In genomic region chr6:108988765-108989164, GRCh38 we compare ENCODE assay signal across 21 cellular contexts.
DNase-seq lines count a peak whose midpoint lies in the region; ATAC-seq and TF ChIP-seq lines count a peak whose summit lies in the region.
"Had no signal": no experiment of that assay in that cellular context is flagged by ENCODE, and none has a peak within 500 bp of the region (broad histone marks: within the 10 kb centered on the region; RNA-seq: fewer than 3 reads in every experiment).

No MANE protein-coding gene starts in this region.

- ATAC-seq in heart right ventricle = peak in 6 of 8 donors; percentile 25 to 61 (median 42)
- peak; percentile 17 for ATAC-seq in left lung

- H3K27ac Mint-ChIP-seq in Caco-2 (ENCODE audit: unreplicated experiment) = peak overlapping the region; percentile 50
- H3K27ac Mint-ChIP-seq: HFFc6 had no signal

- intact Hi-C loops in Caco-2 (cut with micrococcal nuclease; ENCODE audit: unreplicated experiment) = loop anchor here (1.0 kb wide), 2 partner anchors 17 to 84 kb away; no protein-coding TSS in a partner anchor
- intact Hi-C loops in heart right ventricle (cut with DNase I) = no loop called here
- intact Hi-C loops in left lung (cut with DNase I) = no loop called here
- intact Hi-C loops in stomach (cut with DNase I; ENCODE audit: low total_unique reads) = no loop called here
- intact Hi-C loops in dorsolateral prefrontal cortex (cut with DNase I) = no loop called here

- DNase-seq in Caco-2 (no peak), heart right ventricle (no peak), left lung (no peak), stomach (no peak), SKM-1 (lab: John Stamatoyannopoulos, UW; ENCODE audit: unreplicated experiment) (no peak), DMS114 treated with DMSO at 0.1 percent for 48 hours (lab: John Stamatoyannopoulos, UW; ENCODE audit: unreplicated experiment) (no peak), dorsolateral prefrontal cortex (no peak)
- DNase-seq: CD4-positive, CD25-positive, alpha-beta regulatory T cell; DMS53; GM23248; HFFc6; KBM-7; MG63; NCI-H2029; NCI-H446 treated with DMSO at 0.1 percent for 48 hours; NCI-H526; NCI-H82; NK-92 treated with Interleukin-12 subunit alpha and Interleukin-12 subunit beta, amount 100 ng/mL, for 24 hours had no signal

- no peaks in the 10 kb centered on the region for H3K27me3 Mint-ChIP-seq in Caco-2 (ENCODE audit: insufficient read depth, unreplicated experiment)
- H3K27me3 Mint-ChIP-seq: CD4-positive, CD25-positive, alpha-beta regulatory T cell had no signal

- H3K27ac ChIP-seq in heart right ventricle = peak overlapping the region in 9 of 10 donors; percentile 46 to 69 (median 62)
- peak overlapping the region; percentile 13 to 20 for H3K27ac ChIP-seq in left lung
- H3K27ac ChIP-seq in stomach = peak overlapping the region; percentile 64 to 85 (median 76)
- no peak overlapping the region for H3K27ac ChIP-seq in dorsolateral prefrontal cortex
- H3K27ac ChIP-seq: BLaER1, GM23248, SJSA1 had no signal

- POLR2A ChIA-PET in Caco-2 (lab: Charles Lee) = no interaction called here

- no TSS peak for BruUV-seq in Caco-2 (replicated peaks; lab: Mats Ljungman, UMichigan)

- H3K4me1 Mint-ChIP-seq in Caco-2 (ENCODE audit: low read depth, unreplicated experiment) = peaks cover 33% of the 10 kb centered on the region

- no peak for TF ChIP-seq CTCF in Caco-2 (IDR thresholded peaks at IDR 0.05; ENCODE audit: insufficient read depth in 1 of 2, low read depth in 1 of 2, low read length in 1 of 2, severe bottlenecking in 1 of 2, unreplicated experiment in 1 of 2)
- TF ChIP-seq CTCF in heart right ventricle (IDR thresholded peaks at IDR 0.05) = no peak
- TF ChIP-seq CTCF in left lung (IDR thresholded peaks at IDR 0.05) = no peak
- TF ChIP-seq CTCF in stomach (IDR thresholded peaks at IDR 0.05) = no peak
- no peak for TF ChIP-seq CTCF in dorsolateral prefrontal cortex (IDR thresholded peaks at IDR 0.05 in 54 of 56, conservative IDR thresholded peaks at IDR 0.05 in 2 of 56; ENCODE audit: low read depth in 1 of 56, partially characterized antibody in 56 of 56)

- TF ChIP-seq EP300 in stomach (IDR thresholded peaks at IDR 0.05) = no peak

- H3K9me3 ChIP-seq in Caco-2 (no peaks in the 10 kb centered on the region), heart right ventricle (no peaks in the 10 kb centered on the region), left lung (no peaks in the 10 kb centered on the region), stomach (no peaks in the 10 kb centered on the region)
- H3K9me3 ChIP-seq: BLaER1, HAP-1, MG63, SJSA1 had no signal

- no peaks in the 10 kb centered on the region for H3K9me3 Mint-ChIP-seq in Caco-2 (ENCODE audit: unreplicated experiment)
- H3K9me3 Mint-ChIP-seq: CD4-positive, CD25-positive, alpha-beta regulatory T cell; HFFc6 had no signal

- peaks cover 32% of the 10 kb centered on the region for H3K36me3 Mint-ChIP-seq in Caco-2 (ENCODE audit: insufficient read depth, unreplicated experiment)

- 60 to 88% methylated on average over 5 of the region's 5 CpGs for WGBS in heart right ventricle, 2 donors
- WGBS in stomach, 5 donors = 55 to 82% (median 57%) methylated on average over 5 of the region's 5 CpGs

- no peak for TF ChIP-seq POLR2A in stomach (IDR thresholded peaks at IDR 0.05)

- H3K36me3 ChIP-seq in Caco-2 (ENCODE audit: control insufficient read depth, insufficient read depth, low read length) (peaks cover 2% of the 10 kb centered on the region), heart right ventricle (peaks cover 0 to 100% (median 50%) of the 10 kb centered on the region in 9 donors), left lung (peaks cover 0 to 70% of the 10 kb centered on the region in 2 donors), stomach (peaks cover 44 to 99% (median 84%) of the 10 kb centered on the region in 4 donors)
- H3K36me3 ChIP-seq: HAP-1, MG63 had no signal

- H3K4me3 ChIP-seq in Caco-2 (ENCODE audit: low read depth, low read length) (no peak overlapping the region), heart right ventricle (no peak overlapping the region), left lung (no peak overlapping the region), stomach (no peak overlapping the region), dorsolateral prefrontal cortex (no peak overlapping the region)
- H3K4me3 ChIP-seq: BLaER1, GM23248, HAP-1, MG63, SJSA1 had no signal

- H3K27me3 ChIP-seq in Caco-2 (replicated peaks; ENCODE audit: control insufficient read depth, insufficient read depth, low read length) (no peaks in the 10 kb centered on the region), heart right ventricle (no peaks in the 10 kb centered on the region), left lung (no peaks in the 10 kb centered on the region), stomach (no peaks in the 10 kb centered on the region), dorsolateral prefrontal cortex (no peaks in the 10 kb centered on the region)
- H3K27me3 ChIP-seq: BLaER1, MG63, SJSA1 had no signal

- H3K4me3 Mint-ChIP-seq in Caco-2 (ENCODE audit: unreplicated experiment) = no peak overlapping the region
- H3K4me3 Mint-ChIP-seq: CD4-positive, CD25-positive, alpha-beta regulatory T cell; HFFc6 had no signal

- CTCF ChIA-PET in Caco-2 (lab: Charles Lee) = interaction anchor here (0.8 kb wide), 1 partner anchor 18 kb away, joined by 3 read pairs; no protein-coding TSS in a partner anchor

- H3K4me1 ChIP-seq in Caco-2 (peaks cover 31% of the 10 kb centered on the region), heart right ventricle (peaks cover 0 to 37% (median 10%) of the 10 kb centered on the region in 9 donors), left lung (peaks cover 4 to 5% of the 10 kb centered on the region in 2 donors), stomach (peaks cover 29 to 68% (median 57%) of the 10 kb centered on the region in 4 donors)
- H3K4me1 ChIP-seq: HAP-1, SJSA1 had no signal

Comparison
In these comparisons a context has a peak if more than half of its experiments do, and no peak if none do; other contexts are left out.
1. H3K27ac ChIP-seq: peak in heart right ventricle (9 of 10), left lung (2 of 2) and stomach (5 of 5); none in dorsolateral prefrontal cortex (0 of 59).